In the genomic region with DNA sequence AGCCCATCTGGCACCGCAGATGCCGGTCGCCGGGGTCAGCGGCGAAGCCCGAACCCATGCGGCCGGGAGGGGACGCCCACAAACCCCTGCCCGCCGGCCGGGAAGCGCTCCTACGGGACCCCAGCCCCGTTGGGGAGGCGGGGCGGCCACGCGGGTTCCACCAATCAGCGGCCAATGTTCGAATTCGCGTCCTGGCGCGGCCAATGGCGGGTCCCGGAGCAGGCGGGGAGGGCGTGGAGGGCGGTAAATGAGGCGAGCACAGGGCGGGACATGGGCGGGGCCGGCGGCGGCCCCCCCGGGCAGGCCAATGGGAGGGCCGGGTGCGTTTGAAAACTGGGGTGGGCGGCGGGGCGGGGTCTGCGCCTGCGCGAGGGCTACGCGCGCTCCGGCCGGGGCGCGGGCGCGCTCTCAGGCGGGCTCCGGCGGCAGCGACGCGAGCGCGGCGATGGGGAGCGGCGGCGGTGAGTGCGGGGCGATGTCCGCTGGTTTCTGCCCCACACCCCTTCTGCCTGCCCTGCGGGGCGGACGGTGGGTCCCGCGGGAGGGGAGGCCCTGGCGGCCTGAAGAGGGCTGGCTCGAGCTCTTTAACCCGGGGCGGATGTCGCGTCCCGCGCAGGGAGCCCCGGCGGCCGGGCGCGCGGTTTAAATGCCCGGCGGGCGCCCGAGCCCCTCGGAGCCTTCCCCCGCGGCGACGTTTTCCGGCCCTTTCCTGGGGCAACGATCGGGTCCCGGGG, we compare ENCODE assay signal across 8 cellular contexts. TPM values are rescaled to one million over a fixed set of nuclear protein-coding genes. Genes with fewer than 3 reads are reported as not detected.
A peak's percentile ranks its signal among the peaks of the same experiment; 100 is the strongest.
DNase-seq lines count a peak whose midpoint lies in the region; ATAC-seq, FAIRE-seq and TF ChIP-seq lines count a peak whose summit lies in the region.

A gene with protein sequence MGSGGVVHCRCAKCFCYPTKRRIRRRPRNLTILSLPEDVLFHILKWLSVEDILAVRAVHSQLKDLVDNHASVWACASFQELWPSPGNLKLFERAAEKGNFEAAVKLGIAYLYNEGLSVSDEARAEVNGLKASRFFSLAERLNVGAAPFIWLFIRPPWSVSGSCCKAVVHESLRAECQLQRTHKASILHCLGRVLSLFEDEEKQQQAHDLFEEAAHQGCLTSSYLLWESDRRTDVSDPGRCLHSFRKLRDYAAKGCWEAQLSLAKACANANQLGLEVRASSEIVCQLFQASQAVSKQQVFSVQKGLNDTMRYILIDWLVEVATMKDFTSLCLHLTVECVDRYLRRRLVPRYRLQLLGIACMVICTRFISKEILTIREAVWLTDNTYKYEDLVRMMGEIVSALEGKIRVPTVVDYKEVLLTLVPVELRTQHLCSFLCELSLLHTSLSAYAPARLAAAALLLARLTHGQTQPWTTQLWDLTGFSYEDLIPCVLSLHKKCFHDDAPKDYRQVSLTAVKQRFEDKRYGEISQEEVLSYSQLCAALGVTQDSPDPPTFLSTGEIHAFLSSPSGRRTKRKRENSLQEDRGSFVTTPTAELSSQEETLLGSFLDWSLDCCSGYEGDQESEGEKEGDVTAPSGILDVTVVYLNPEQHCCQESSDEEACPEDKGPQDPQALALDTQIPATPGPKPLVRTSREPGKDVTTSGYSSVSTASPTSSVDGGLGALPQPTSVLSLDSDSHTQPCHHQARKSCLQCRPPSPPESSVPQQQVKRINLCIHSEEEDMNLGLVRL (plus strand): TSS at position 411 of the 734 bp plus-strand sequence. CDS start 35 bp downstream, at position 446.

- H3K4me3 ChIP-seq in AG10803 (ENCODE audit: low read length) (peak within 1 kb of the TSS; percentile 77), keratinocyte (ENCODE audit: control insufficient read depth in 2 of 3, extremely low read depth in 1 of 3, insufficient read depth in 2 of 3, low read depth in 1 of 3, low read length in 3 of 3) (peak within 1 kb of the TSS; percentile 80 to 90 (median 88))

- H3K79me2 ChIP-seq in keratinocyte (ENCODE audit: control insufficient read depth, insufficient read depth, low read length), result peaks cover 28% of the 10 kb centered on the region

- peaks cover 3% of the 10 kb centered on the region for H4K20me1 ChIP-seq in keratinocyte (ENCODE audit: control insufficient read depth, extremely low read depth, insufficient read depth, low read length)

- H3K9ac ChIP-seq in keratinocyte (ENCODE audit: control insufficient read depth, extremely low read depth, insufficient read depth, low read length), result peak within 1 kb of the TSS; percentile 74

- peaks cover 9 to 19% of the 10 kb centered on the region in 2 experiments for H3K36me3 ChIP-seq in keratinocyte (ENCODE audit: control insufficient read depth in 2 of 2, extremely low read depth in 1 of 2, insufficient read depth in 2 of 2, low read length in 2 of 2)

- H3K9me3 ChIP-seq in keratinocyte (ENCODE audit: control insufficient read depth, low read depth, low read length), result no peaks in the 10 kb centered on the region

- dilution Hi-C loops in keratinocyte (cut with MboI; ENCODE audit: extremely low pct_ligation_motif_present, low sequenced_read_pairs), result no loop called here

- H3K9me1 ChIP-seq in keratinocyte (ENCODE audit: control insufficient read depth, extremely low read depth, insufficient read depth, low read length), result no peaks in the 10 kb centered on the region

- H3K4me2 ChIP-seq in keratinocyte (ENCODE audit: control insufficient read depth, extremely low read depth, insufficient read depth, low read depth, low read length), result peak within 1 kb of the TSS; percentile 98

- peak within 1 kb of the TSS; percentile 89 for H2AFZ ChIP-seq in keratinocyte (ENCODE audit: control insufficient read depth, low read length)

- DNase-seq in AG10803 (ENCODE audit: low read depth) (peak; percentile 93), NCI-H345 treated with DMSO at 0.1 percent for 48 hours (lab: John Stamatoyannopoulos, UW; ENCODE audit: unreplicated experiment) (peak; percentile 91), cerebellar cortex (ENCODE audit: low spot score) (peak; percentile 95), keratinocyte (ENCODE audit: low read depth, low spot score) (peak; percentile 56)
- peak; percentile 95 for DNase-seq in activated CD4-positive, CD25-positive, alpha-beta regulatory T cell treated with anti-CD3 and anti-CD28 coated beads, Interleukin-2, amount 50 U/mL, for 72 hours
- DNase-seq in stimulated activated CD4-positive, alpha-beta T cell treated with anti-CD3 and anti-CD28 coated beads, Interleukin-12 subunit alpha, Interleukin-12 subunit beta, amount 100 ng/mL, for 48 hours (ENCODE audit: low read depth in 2 of 3, low spot score in 1 of 3), result peak; percentile 95 to 99 (median 97)

- no peaks in the 10 kb centered on the region for H3K27me3 ChIP-seq in keratinocyte (ENCODE audit: control insufficient read depth, extremely low read depth, insufficient read depth, low read length)

- FAIRE-seq in keratinocyte (lab: Jason Lieb, UNC), result no peak

- TF ChIP-seq CTCF in AG10803 (conservative IDR thresholded peaks at IDR 0.05; ENCODE audit: low read length) (no peak), keratinocyte (optimal IDR thresholded peaks at IDR 0.05 in 1 of 3, IDR thresholded peaks at IDR 0.05 in 1 of 3, conservative IDR thresholded peaks at IDR 0.05 in 1 of 3; ENCODE audit: extremely low read depth in 1 of 3, insufficient read depth in 2 of 3, low read length in 3 of 3) (no peak)

- peak within 1 kb of the TSS; percentile 47 for H3K27ac ChIP-seq in keratinocyte (ENCODE audit: control insufficient read depth, insufficient read depth, low read length)

- ATAC-seq in GM19025 (IDR thresholded peaks at IDR 0.05; ENCODE audit: low read depth, unreplicated experiment) (peak; percentile 83), HG03280 (IDR thresholded peaks at IDR 0.05; ENCODE audit: unreplicated experiment) (peak; percentile 91)

- peaks cover 12% of the 10 kb centered on the region for H3K4me1 ChIP-seq in keratinocyte (ENCODE audit: control insufficient read depth, extremely low read depth, insufficient read depth, low read length)

RNA-seq across cellular contexts. Expression of the gene that starts here (rescaled TPM):
- polyA plus RNA-seq in keratinocyte, result 1.3 to 8.3 TPM (median 3.5 TPM) in 3 replicates
- polyA plus RNA-seq in keratinocyte (2011; ENCODE audit: low read depth), result 0.45 TPM
- 1.7 and 2.2 TPM in 2 replicates for polyA plus RNA-seq in keratinocyte (2011; cell fraction: cytosol; rRNA removed)
- 3.4 and 3.8 TPM in 2 replicates for polyA plus RNA-seq in keratinocyte (2011; cell fraction: nucleus; rRNA removed)
- 1.5 and 8.4 TPM in 2 replicates for polyA plus RNA-seq in keratinocyte (2012; ENCODE audit: low replicate concordance)
- polyA minus RNA-seq in keratinocyte, result 5.1 to 27.4 TPM (median 15.6 TPM) in 3 replicates
- 11.7 TPM for polyA minus RNA-seq in keratinocyte (2011; cell fraction: cytosol; rRNA and poly(A)+ RNA removed)
- 5.3 and 5.7 TPM in 2 replicates for polyA minus RNA-seq in keratinocyte (2011; cell fraction: nucleus; rRNA and poly(A)+ RNA removed)

Comparison
In these comparisons a context has a peak if more than half of its experiments do, and no peak if none do; other contexts are left out.
1. Peak in every context shown above with its lines: DNase-seq, ATAC-seq, H3K4me3 ChIP-seq and H3K27ac ChIP-seq.